Comparison of ENCODE assay signal across 21 cellular contexts in the genomic region with DNA sequence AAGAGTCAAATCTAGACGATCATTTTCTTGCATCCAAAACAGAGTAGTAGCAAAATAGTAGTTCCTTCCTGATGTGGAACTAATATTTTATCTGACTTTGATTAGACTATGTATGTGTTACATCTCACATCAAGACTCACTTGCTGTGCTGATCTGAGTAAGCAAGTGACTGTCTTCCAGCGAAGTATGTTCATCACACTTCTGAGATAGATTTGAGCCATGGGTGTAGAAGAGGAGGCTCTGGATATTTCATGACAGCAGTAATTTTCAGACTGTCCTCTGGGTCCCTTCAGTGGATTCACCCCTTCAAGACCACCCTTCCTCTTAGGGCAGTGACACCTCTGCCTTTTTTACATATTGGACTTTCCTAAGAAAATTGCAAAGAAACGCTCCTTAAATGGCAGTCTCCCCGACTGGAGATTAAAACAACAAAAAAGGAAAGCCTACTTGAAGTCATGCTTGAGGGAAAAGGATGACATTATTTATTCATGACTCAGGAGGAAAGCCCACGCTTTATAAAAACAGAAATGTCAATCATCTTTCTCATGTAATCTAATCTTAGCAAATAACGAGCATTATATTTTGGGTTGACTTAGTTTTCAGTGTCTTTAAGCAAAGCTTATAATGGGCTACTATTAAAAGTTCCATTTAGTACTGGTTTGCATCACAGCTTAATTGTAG. TPM values are rescaled to one million over a fixed set of nuclear protein-coding genes. Genes with fewer than 3 reads are reported as not detected.
DNase-seq lines count a peak whose midpoint lies in the region; ATAC-seq, FAIRE-seq and TF ChIP-seq lines count a peak whose summit lies in the region.
"Had no signal": no experiment of that assay in that cellular context is flagged by ENCODE, and none has a peak within 500 bp of the region (broad histone marks: within the 10 kb centered on the region; RNA-seq: fewer than 3 reads in every experiment).

No MANE protein-coding gene starts in this region.

- no peak for ATAC-seq in GM18505 (IDR thresholded peaks at IDR 0.05; ENCODE audit: unreplicated experiment)
- ATAC-seq: CD8-positive, alpha-beta T cell had no signal

- H3K9me3 ChIP-seq in breast epithelium: no peaks in the 10 kb centered on the region
- H3K9me3 ChIP-seq in mesenchymal stem cell (ENCODE audit: control insufficient read depth, low read length): no peaks in the 10 kb centered on the region
- no peaks in the 10 kb centered on the region for H3K9me3 ChIP-seq in OCI-LY7 (ENCODE audit: low read length)
- H3K9me3 ChIP-seq: ascending aorta, upper lobe of left lung had no signal

- WGBS in mesenchymal stem cell: 90% methylated on average over 2 of the region's 6 CpGs

- no peak overlapping the region for H3K27ac Mint-ChIP-seq in MCF 10A (ENCODE audit: low read depth, unreplicated experiment)
- H3K27ac Mint-ChIP-seq in type B pancreatic cell: peak overlapping the region; percentile 37
- H3K27ac Mint-ChIP-seq: CD8-positive, alpha-beta T cell had no signal

- no peak overlapping the region for H2BK120ac ChIP-seq in mesenchymal stem cell (ENCODE audit: low read depth, low read length)

- POLR2A ChIA-PET in MCF 10A (lab: Yijun Ruan, JAX) (interaction anchor here (0.6 to 0.8 kb wide), 2 partner anchors 13 to 493 kb away, joined by 3 to 4 read pairs; no protein-coding TSS in a partner anchor), OCI-LY7 (lab: Charles Lee) (interaction anchor here (0.5 kb wide), 2 partner anchors 1223 to 1909 kb away, joined by 3 to 4 read pairs; no protein-coding TSS in a partner anchor)

- H2AFZ ChIP-seq in mesenchymal stem cell (ENCODE audit: low read depth, low read length) (no peak overlapping the region), OCI-LY7 (ENCODE audit: low read length) (no peak overlapping the region)

- H3K27me3 ChIP-seq in breast epithelium: no peaks in the 10 kb centered on the region
- no peaks in the 10 kb centered on the region for H3K27me3 ChIP-seq in bronchial epithelial cell (ENCODE audit: control insufficient read depth, insufficient read depth, low read length)
- H3K27me3 ChIP-seq in mesenchymal stem cell (ENCODE audit: control insufficient read depth in 1 of 2, insufficient read depth in 1 of 2, low read length in 2 of 2): no peaks in the 10 kb centered on the region
- H3K27me3 ChIP-seq: ascending aorta, upper lobe of left lung had no signal

- DNase-seq in MCF 10A (ENCODE audit: unreplicated experiment) (peak; percentile 47), breast epithelium (ENCODE audit: low spot score in 2 of 2) (no peak), bronchial epithelial cell (ENCODE audit: low read depth) (peak; percentile 69), mesenchymal stem cell (no peak), type B pancreatic cell (ENCODE audit: extremely low spot score, unreplicated experiment) (no peak), SW480 (ENCODE audit: low spot score) (no peak), OCI-LY7 (ENCODE audit: low spot score) (no peak)
- DNase-seq: activated CD4-positive, CD25-positive, alpha-beta regulatory T cell; activated gamma-delta T cell treated with Interleukin-2 at 50 U/mL for 16 hours; CD8-positive, alpha-beta T cell; hypothalamus; NCI-H1105; NCI-H2171; NK-92 treated with Interleukin-12 subunit alpha and Interleukin-12 subunit beta, amount 100 ng/mL, for 24 hours; nucleus accumbens; SHP77 treated with DMSO at 0.1 percent for 48 hours; small intestine; upper lobe of left lung had no signal

- H3K79me2 ChIP-seq in OCI-LY7 (ENCODE audit: insufficient read depth, low read depth, low read length): no peaks in the 10 kb centered on the region

- no peak overlapping the region for H4K8ac ChIP-seq in mesenchymal stem cell (ENCODE audit: low read length)

- no peak overlapping the region for H3K4ac ChIP-seq in mesenchymal stem cell (ENCODE audit: low read depth in 1 of 2, low read length in 2 of 2)

- no peak overlapping the region for H3K9ac ChIP-seq in mesenchymal stem cell (ENCODE audit: low read length)

- peaks cover 9% of the 10 kb centered on the region for H3K79me1 ChIP-seq in mesenchymal stem cell (replicated peaks; ENCODE audit: low read length, poor library complexity, severe bottlenecking)

- no peak overlapping the region for H3K27ac ChIP-seq in breast epithelium
- peak overlapping the region; percentile 67 for H3K27ac ChIP-seq in mesenchymal stem cell (ENCODE audit: low read length, poor library complexity, severe bottlenecking)
- H3K27ac ChIP-seq in OCI-LY7 (ENCODE audit: low read depth, low read length, poor library complexity, severe bottlenecking): no peak overlapping the region
- H3K27ac ChIP-seq: ascending aorta, HL-60, upper lobe of left lung had no signal

- H3K36me3 Mint-ChIP-seq in MCF 10A (ENCODE audit: insufficient read depth, unreplicated experiment) (peaks cover 68% of the 10 kb centered on the region), type B pancreatic cell (peaks cover 63% of the 10 kb centered on the region)

- H3K18ac ChIP-seq in mesenchymal stem cell (ENCODE audit: low read depth in 1 of 2, low read length in 2 of 2): no peak overlapping the region

- H3K27me3 Mint-ChIP-seq in MCF 10A (ENCODE audit: insufficient read depth, unreplicated experiment): no peaks in the 10 kb centered on the region
- no peaks in the 10 kb centered on the region for H3K27me3 Mint-ChIP-seq in type B pancreatic cell

- no peak for FAIRE-seq in bronchial epithelial cell (lab: Jason Lieb, UNC)
- FAIRE-seq: small intestine had no signal

- H3K4me1 Mint-ChIP-seq in MCF 10A (ENCODE audit: insufficient read depth, unreplicated experiment): peaks cover 22% of the 10 kb centered on the region
- peaks cover 10% of the 10 kb centered on the region for H3K4me1 Mint-ChIP-seq in type B pancreatic cell (ENCODE audit: unreplicated experiment)

- H2BK12ac ChIP-seq in mesenchymal stem cell (ENCODE audit: low read length in 2 of 2): no peak overlapping the region

- H3K9me2 ChIP-seq in OCI-LY7 (ENCODE audit: insufficient read depth, low read length): no peaks in the 10 kb centered on the region

- no peak overlapping the region for H2AK5ac ChIP-seq in mesenchymal stem cell (ENCODE audit: low read length, severe bottlenecking)

- H3K4me1 ChIP-seq in breast epithelium (no peaks in the 10 kb centered on the region), mesenchymal stem cell (ENCODE audit: control insufficient read depth, insufficient read depth, low read depth, low read length) (peaks cover 4% of the 10 kb centered on the region), OCI-LY7 (ENCODE audit: insufficient read depth, low read length, poor library complexity, severe bottlenecking) (no peaks in the 10 kb centered on the region)

- no peak overlapping the region for H2BK5ac ChIP-seq in mesenchymal stem cell (ENCODE audit: low read depth, low read length, poor library complexity, severe bottlenecking)

- H3K23ac ChIP-seq in mesenchymal stem cell (ENCODE audit: low read length in 2 of 2): no peak overlapping the region

- no peak overlapping the region for H4K91ac ChIP-seq in mesenchymal stem cell (ENCODE audit: low read length)

- H3K9me3 Mint-ChIP-seq in MCF 10A (ENCODE audit: unreplicated experiment) (no peaks in the 10 kb centered on the region), type B pancreatic cell (no peaks in the 10 kb centered on the region)
- H3K9me3 Mint-ChIP-seq: CD8-positive, alpha-beta T cell had no signal

- no peak overlapping the region for H2BK15ac ChIP-seq in mesenchymal stem cell (ENCODE audit: low read depth, poor library complexity, severe bottlenecking)

- TF ChIP-seq CTCF in MCF 10A (IDR thresholded peaks at IDR 0.05; ENCODE audit: unreplicated experiment) (no peak), breast epithelium (IDR thresholded peaks at IDR 0.05) (no peak), bronchial epithelial cell (IDR thresholded peaks at IDR 0.05; ENCODE audit: insufficient read depth, low read length, severe bottlenecking) (no peak), type B pancreatic cell (conservative IDR thresholded peaks at IDR 0.05) (no peak), OCI-LY7 (conservative IDR thresholded peaks at IDR 0.05; ENCODE audit: low read length) (no peak)

- H3K4me3 ChIP-seq in breast epithelium (no peak overlapping the region), bronchial epithelial cell (ENCODE audit: low read depth, low read length) (no peak overlapping the region), mesenchymal stem cell (ENCODE audit: insufficient read depth in 1 of 2, low read depth in 1 of 2, low read length in 2 of 2) (no peak overlapping the region), OCI-LY7 (ENCODE audit: low read depth, low read length, poor library complexity, severe bottlenecking) (no peak overlapping the region)
- H3K4me3 ChIP-seq: ascending aorta, upper lobe of left lung had no signal

- no peak overlapping the region for H3K14ac ChIP-seq in mesenchymal stem cell (ENCODE audit: low read length in 2 of 2)

- BruUV-seq in MCF 10A (replicated peaks; lab: Mats Ljungman, UMichigan): no TSS peak
- no TSS peak for BruUV-seq in OCI-LY7 (replicated peaks; lab: Mats Ljungman, UMichigan)

- CTCF ChIA-PET in MCF 10A (lab: Yijun Ruan, JAX) (interaction anchor here (0.6 to 1.6 kb wide), 6 partner anchors 10 to 526 kb away, joined by 3 to 5 read pairs (median 3); no protein-coding TSS in a partner anchor), OCI-LY7 (lab: Charles Lee; ENCODE audit: unreplicated experiment) (no interaction called here)

- no peaks in the 10 kb centered on the region for H4K20me1 ChIP-seq in OCI-LY7 (ENCODE audit: insufficient read depth, low read length)

- no peaks in the 10 kb centered on the region for H3K36me3 ChIP-seq in breast epithelium
- H3K36me3 ChIP-seq in bronchial epithelial cell (ENCODE audit: control insufficient read depth, insufficient read depth, low read length): peaks cover 6% of the 10 kb centered on the region
- peaks cover 0 to 12% of the 10 kb centered on the region in 2 experiments for H3K36me3 ChIP-seq in mesenchymal stem cell (ENCODE audit: control insufficient read depth in 1 of 2, insufficient read depth in 2 of 2, low read depth in 1 of 2, low read length in 2 of 2)
- peaks cover 88% of the 10 kb centered on the region for H3K36me3 ChIP-seq in OCI-LY7 (ENCODE audit: insufficient read depth, low read length)

- H3K4me2 ChIP-seq in mesenchymal stem cell (ENCODE audit: low read length, poor library complexity, severe bottlenecking) (no peak overlapping the region), OCI-LY7 (ENCODE audit: low read length) (no peak overlapping the region)

- no peak overlapping the region for H3K4me3 Mint-ChIP-seq in MCF 10A (ENCODE audit: unreplicated experiment)
- H3K4me3 Mint-ChIP-seq in type B pancreatic cell: no peak overlapping the region
- H3K4me3 Mint-ChIP-seq: CD8-positive, alpha-beta T cell had no signal

- intact Hi-C loops in MCF 10A (cut with micrococcal nuclease): no loop called here
- intact Hi-C loops in breast epithelium (cut with DNase I; ENCODE audit: low total_unique reads): no loop called here
- intact Hi-C loops in OCI-LY7 (cut with micrococcal nuclease; ENCODE audit: unreplicated experiment): no loop called here

- TF ChIP-seq POLR2A in breast epithelium (IDR thresholded peaks at IDR 0.05) (no peak), GM18505 (IDR thresholded peaks at IDR 0.05; ENCODE audit: borderline replicate concordance, extremely low read depth, insufficient read depth, insufficient read length) (no peak)

RNA-seq across cellular contexts. Expression of a gene that starts 22.8 kb away (rescaled TPM):
- total RNA-seq in MCF 10A (2022) (20.0 and 24.4 TPM in 2 replicates), breast epithelium (100 to 1,000 TPM in 1 of 3 donors, 10 to 100 TPM in 2; 21.8 to 173 (median 46.9) TPM), bronchial epithelial cell (49.0 and 79.4 TPM in 2 replicates), type B pancreatic cell (ENCODE audit: low replicate concordance) (237 and 306 TPM in 2 replicates), OCI-LY7 (2022) (21.5 and 22.5 TPM in 2 replicates)
- 59.9 TPM for polyA plus RNA-seq in mesenchymal stem cell (2013, experiment 1 of 2)
- polyA plus RNA-seq in mesenchymal stem cell (2013, experiment 2 of 2): 62.4 TPM
- 14.5 and 17.5 TPM in 2 replicates for total RNA-seq in OCI-LY7 (2014; rRNA removed; shearing (Covaris generic))

Comparison
In these comparisons a context has a peak if more than half of its experiments do, and no peak if none do; other contexts are left out.
1. DNase-seq: peak in MCF 10A (single experiment) and bronchial epithelial cell (single experiment); none in breast epithelium (0 of 2), mesenchymal stem cell (single experiment), type B pancreatic cell (single experiment), SW480 (single experiment) and OCI-LY7 (single experiment).